ENCODE assay signal across 8 cellular contexts in the genomic region with DNA sequence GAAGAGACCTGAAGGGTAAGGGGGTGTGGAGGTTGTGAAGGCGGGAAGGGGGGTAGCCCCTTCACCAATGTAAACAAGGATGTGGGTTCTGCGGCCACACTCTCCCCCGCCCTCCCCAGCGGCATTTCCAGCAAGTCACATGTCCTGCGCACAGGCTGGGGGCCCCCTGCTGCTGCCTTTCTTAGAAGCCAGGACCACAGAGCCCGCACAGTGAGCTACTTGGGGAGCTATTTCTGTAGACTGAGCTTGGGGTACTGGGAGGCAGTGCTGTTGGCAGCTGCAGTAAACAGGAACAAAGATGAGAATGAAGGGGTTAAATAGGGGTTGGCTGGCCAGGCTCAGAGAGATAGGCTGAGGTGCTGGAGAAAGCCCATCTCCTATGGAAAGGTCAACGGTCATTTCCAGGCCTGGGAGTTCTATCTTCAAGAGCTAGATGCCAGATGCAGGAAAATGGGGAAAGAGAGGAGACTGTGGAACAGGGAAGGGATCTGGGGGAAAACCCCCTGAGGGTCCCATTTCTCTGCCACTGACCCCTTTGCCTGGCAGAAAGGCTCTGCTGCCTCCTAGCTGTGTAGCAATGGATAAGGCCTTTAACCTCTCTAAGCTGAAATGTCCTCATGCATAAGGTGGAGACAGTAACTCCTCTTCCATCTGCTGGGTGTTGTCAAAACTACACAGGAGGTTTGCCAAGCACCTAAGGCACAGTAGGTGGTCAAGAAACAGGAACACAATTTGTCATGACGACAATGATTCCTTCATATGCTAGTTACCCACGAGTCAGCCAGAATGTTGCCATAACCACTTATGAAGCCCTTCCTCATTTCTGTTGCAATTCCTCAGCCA. TPM values are rescaled to one million over a fixed set of nuclear protein-coding genes. Genes with fewer than 3 reads are reported as not detected.
DNase-seq lines count a peak whose midpoint lies in the region; ATAC-seq and TF ChIP-seq lines count a peak whose summit lies in the region.

No MANE protein-coding gene starts in this region.

- H3K4me3 ChIP-seq in CD8-positive, alpha-beta memory T cell (ENCODE audit: low read length): peak overlapping the region; percentile 58
- peak overlapping the region; percentile 28; the same call in 1 of the 2 replicates for H3K4me3 ChIP-seq in HUES64 (ENCODE audit: low read length)
- no peak overlapping the region for H3K4me3 ChIP-seq in endodermal cell (ENCODE audit: low read length)

- 16% methylated on average over 7 of the region's 9 CpGs for WGBS in HUES64
- 40% methylated on average over 2 to 9 of the region's 9 CpGs for whole genome bisulfite sequencing in endodermal cell (ENCODE audit: insufficient coverage in 1 of 2, insufficient read length in 1 of 2), 2 experiments

- peak overlapping the region; percentile 93 to 99 (median 94) for H3K27ac Mint-ChIP-seq in CD8-positive, alpha-beta memory T cell
- H3K27ac Mint-ChIP-seq in endodermal cell: peak overlapping the region; percentile 76

- H3K36me3 ChIP-seq in CD8-positive, alpha-beta memory T cell (ENCODE audit: insufficient read depth, low read length): peaks cover 8% of the 10 kb centered on the region
- H3K36me3 ChIP-seq in HUES64 (ENCODE audit: insufficient read depth, low read length): peaks cover 32% of the 10 kb centered on the region
- peaks cover 45% of the 10 kb centered on the region for H3K36me3 ChIP-seq in endodermal cell (ENCODE audit: control insufficient read depth, insufficient read depth, low read length)

- H3K27me3 Mint-ChIP-seq in CD8-positive, alpha-beta memory T cell: peaks cover 0 to 5% of the 10 kb centered on the region in 2 donors
- no peaks in the 10 kb centered on the region for H3K27me3 Mint-ChIP-seq in endodermal cell (ENCODE audit: insufficient read depth)

- peaks cover 83% of the 10 kb centered on the region for H3K4me1 ChIP-seq in CD8-positive, alpha-beta memory T cell (ENCODE audit: insufficient read depth, low read length)
- H3K4me1 ChIP-seq in HUES64 (ENCODE audit: insufficient read depth, low read length) (peaks cover 14% of the 10 kb centered on the region; the same call in 1 of the 2 replicates), endodermal cell (ENCODE audit: control insufficient read depth, insufficient read depth, low read length) (peaks cover 3% of the 10 kb centered on the region)

- ATAC-seq in GM21381 (IDR thresholded peaks at IDR 0.05; ENCODE audit: unreplicated experiment): peak; percentile 37
- ATAC-seq in sciatic nerve: peak; percentile 60

- TF ChIP-seq CTCF in endodermal cell (conservative IDR thresholded peaks at IDR 0.05): peak; percentile 69

- peak; percentile 72 to 95 (median 92) for DNase-seq in CD8-positive, alpha-beta memory T cell
- peak; percentile 57 to 84 for DNase-seq in activated CD4-positive, alpha-beta T cell treated with anti-CD3 and anti-CD28 coated beads, Interleukin-2, amount 50 U/mL, for 24 hours (ENCODE audit: low read depth in 1 of 2, low spot score in 1 of 2)
- peak; percentile 64 for DNase-seq in endodermal cell
- DNase-seq in sciatic nerve (ENCODE audit: low spot score): no peak
- no peak for DNase-seq in NCI-H69 (lab: John Stamatoyannopoulos, UW)
- DNase-seq in DMS 273 (lab: John Stamatoyannopoulos, UW; ENCODE audit: unreplicated experiment): no peak

- no peaks in the 10 kb centered on the region for H3K9me3 ChIP-seq in CD8-positive, alpha-beta memory T cell (ENCODE audit: low read length)
- H3K9me3 ChIP-seq in HUES64 (ENCODE audit: insufficient read depth, low read depth, low read length) (no peaks in the 10 kb centered on the region), endodermal cell (ENCODE audit: control insufficient read depth, low read length) (no peaks in the 10 kb centered on the region)

- H3K4me1 Mint-ChIP-seq in CD8-positive, alpha-beta memory T cell: peaks cover 79 to 92% (median 85%) of the 10 kb centered on the region in 3 donors
- H3K4me1 Mint-ChIP-seq in endodermal cell: peaks cover 16% of the 10 kb centered on the region

- no peaks in the 10 kb centered on the region for H3K27me3 ChIP-seq in CD8-positive, alpha-beta memory T cell (ENCODE audit: insufficient read depth, low read length, poor library complexity, severe bottlenecking)
- H3K27me3 ChIP-seq in HUES64 (ENCODE audit: insufficient read depth, low read length): no peaks in the 10 kb centered on the region
- no peaks in the 10 kb centered on the region for H3K27me3 ChIP-seq in endodermal cell (ENCODE audit: control insufficient read depth, insufficient read depth, low read length, poor library complexity, severe bottlenecking)

- peak overlapping the region; percentile 74 to 93 (median 86) for H3K4me3 Mint-ChIP-seq in CD8-positive, alpha-beta memory T cell
- H3K4me3 Mint-ChIP-seq in endodermal cell: peak overlapping the region; percentile 14

- peaks cover 6 to 47% (median 14%) of the 10 kb centered on the region in 3 donors for H3K36me3 Mint-ChIP-seq in CD8-positive, alpha-beta memory T cell
- H3K36me3 Mint-ChIP-seq in endodermal cell (ENCODE audit: low read depth): peaks cover 49% of the 10 kb centered on the region

- H3K9me3 Mint-ChIP-seq in CD8-positive, alpha-beta memory T cell: no peaks in the 10 kb centered on the region
- H3K9me3 Mint-ChIP-seq in endodermal cell: peaks cover 64% of the 10 kb centered on the region

- POLR2A ChIA-PET in CD8-positive, alpha-beta memory T cell (lab: Charles Lee): interaction anchor here (0.9 to 2.0 kb wide), 7 partner anchors 18 to 254 kb away, joined by 3 to 16 read pairs (median 4); partner anchors contain the start of genes OTUD5, PIM2, PQBP1 and TIMM17B

- H3K9ac ChIP-seq in HUES64 (ENCODE audit: low read depth, low read length): no peak overlapping the region
- H3K9ac ChIP-seq in endodermal cell (ENCODE audit: extremely low read depth, low read length, poor library complexity, severe bottlenecking): no peak overlapping the region

- H3K27ac ChIP-seq in CD8-positive, alpha-beta memory T cell (ENCODE audit: low read depth, low read length): peak overlapping the region; percentile 73
- peak overlapping the region; percentile 76; the same call in 1 of the 2 replicates for H3K27ac ChIP-seq in HUES64 (ENCODE audit: low read depth, low read length)
- H3K27ac ChIP-seq in endodermal cell (ENCODE audit: low read depth, low read length): no peak overlapping the region

- intact Hi-C loops in sciatic nerve (cut with DNase I): no loop called here

- CTCF ChIA-PET in CD8-positive, alpha-beta memory T cell (lab: Charles Lee): interaction anchor here (0.7 to 2.7 kb wide), 13 partner anchors 9 to 289 kb away, joined by 3 to 18 read pairs (median 9); partner anchors contain the start of genes OTUD5, PQBP1, SLC35A2 and TIMM17B

RNA-seq across cellular contexts. Expression of gene PIM2, which starts 18.5 kb away (rescaled TPM):
- total RNA-seq in CD8-positive, alpha-beta memory T cell: 100 to 1,000 TPM; 269 to 273 TPM
- polyA plus RNA-seq in CD8-positive, alpha-beta memory T cell: 212 TPM
- polyA plus RNA-seq in HUES64 (2013, experiment 1 of 2): 101 TPM
- polyA plus RNA-seq in HUES64 (2013, experiment 2 of 2): 88.9 TPM
- total RNA-seq in endodermal cell: 10 to 100 TPM; 26.2 to 94.0 TPM
- polyA plus RNA-seq in endodermal cell (2013, experiment 1 of 2): 17.8 TPM
- 16.2 TPM for polyA plus RNA-seq in endodermal cell (2013, experiment 2 of 2)
- total RNA-seq in sciatic nerve: 10.8 TPM

RNA-seq across cellular contexts. Expression of gene OTUD5, which starts 20.1 kb away (rescaled TPM):
- 10 to 100 TPM; 67.3 to 69.1 TPM for total RNA-seq in CD8-positive, alpha-beta memory T cell
- 47.5 TPM for polyA plus RNA-seq in CD8-positive, alpha-beta memory T cell
- polyA plus RNA-seq in HUES64 (2013, experiment 1 of 2): 30.9 TPM
- 30.2 TPM for polyA plus RNA-seq in HUES64 (2013, experiment 2 of 2)
- total RNA-seq in endodermal cell (10 to 100 TPM; 50.3 to 56.5 TPM), sciatic nerve (50.5 TPM)
- 41.2 TPM for polyA plus RNA-seq in endodermal cell (2013, experiment 1 of 2)
- polyA plus RNA-seq in endodermal cell (2013, experiment 2 of 2): 40.7 TPM

RNA-seq across cellular contexts. Expression of gene SLC35A2, which starts 25.8 kb away (rescaled TPM):
- total RNA-seq in CD8-positive, alpha-beta memory T cell: 10 to 100 TPM; 27.1 to 27.2 TPM
- 13.2 TPM for polyA plus RNA-seq in CD8-positive, alpha-beta memory T cell
- 12.1 TPM for polyA plus RNA-seq in HUES64 (2013, experiment 1 of 2)
- 10.3 TPM for polyA plus RNA-seq in HUES64 (2013, experiment 2 of 2)
- total RNA-seq in endodermal cell (10 to 100 TPM; 22.8 to 24.7 TPM), sciatic nerve (19.2 TPM)
- 14.2 TPM for polyA plus RNA-seq in endodermal cell (2013, experiment 1 of 2)
- 17.5 TPM for polyA plus RNA-seq in endodermal cell (2013, experiment 2 of 2)

RNA-seq across cellular contexts. Expression of gene KCND1, which starts 34.4 kb away (rescaled TPM):
- total RNA-seq in CD8-positive, alpha-beta memory T cell: 1 to 10 TPM in 1 of 2 experiments, under 1 TPM in 1; 0.72 to 1.1 TPM
- 0.06 TPM for polyA plus RNA-seq in CD8-positive, alpha-beta memory T cell
- 3.6 TPM for polyA plus RNA-seq in HUES64 (2013, experiment 1 of 2)
- 2.5 TPM for polyA plus RNA-seq in HUES64 (2013, experiment 2 of 2)
- total RNA-seq in endodermal cell: 1 to 10 TPM; 3.6 to 7.0 TPM
- polyA plus RNA-seq in endodermal cell (2013, experiment 1 of 2): 2.5 TPM
- 2.5 TPM for polyA plus RNA-seq in endodermal cell (2013, experiment 2 of 2)
- total RNA-seq in sciatic nerve: 2.5 TPM

RNA-seq across cellular contexts. Expression of gene PQBP1, which starts 39.6 kb away (rescaled TPM):
- total RNA-seq in CD8-positive, alpha-beta memory T cell: 100 to 1,000 TPM; 101 to 106 TPM
- 83.5 TPM for polyA plus RNA-seq in CD8-positive, alpha-beta memory T cell
- polyA plus RNA-seq in HUES64 (2013, experiment 1 of 2): 66.9 TPM
- polyA plus RNA-seq in HUES64 (2013, experiment 2 of 2): 52.8 TPM
- total RNA-seq in endodermal cell: 10 to 100 TPM; 46.6 to 69.0 TPM
- polyA plus RNA-seq in endodermal cell (2013, experiment 1 of 2): 57.8 TPM
- 51.3 TPM for polyA plus RNA-seq in endodermal cell (2013, experiment 2 of 2)
- 51.2 TPM for total RNA-seq in sciatic nerve

Comparison
In these comparisons a context has a peak if more than half of its experiments do, and no peak if none do; other contexts are left out.
1. DNase-seq: peak in CD8-positive, alpha-beta memory T cell (5 of 5), activated CD4-positive, alpha-beta T cell treated with anti-CD3 and anti-CD28 coated beads, Interleukin-2, amount 50 U/mL, for 24 hours (2 of 2) and endodermal cell (single experiment); none in sciatic nerve (single experiment), NCI-H69 (single experiment) and DMS 273 (single experiment).